In genomic region chr1:202567747-202568146, GRCh38 we compare ENCODE assay signal across 14 cellular contexts.
A peak's percentile ranks its signal among the peaks of the same experiment; 100 is the strongest.
DNase-seq lines count a peak whose midpoint lies in the region; ATAC-seq, FAIRE-seq and TF ChIP-seq lines count a peak whose summit lies in the region.
"Had no signal": no experiment of that assay in that cellular context is flagged by ENCODE, and none has a peak within 500 bp of the region (broad histone marks: within the 10 kb centered on the region; RNA-seq: fewer than 3 reads in every experiment).

No MANE protein-coding gene starts in this region.

- no peak for ATAC-seq in activated CD4-positive, alpha-beta T cell treated with anti-CD3 and anti-CD28 coated beads for 36 hours
- ATAC-seq: gastrocnemius medialis; stimulated activated naive CD8-positive, alpha-beta T cell treated with anti-CD3 and anti-CD28 coated beads, Interleukin-15, amount 100 ng/mL, for 72 hours had no signal

- no peak for TF ChIP-seq POLR2A in spleen (IDR thresholded peaks at IDR 0.05)

- DNase-seq in HT1080 (ENCODE audit: low read depth) (peak; percentile 25), astrocyte (ENCODE audit: low read depth) (peak; percentile 76), iPS-NIHi11 (ENCODE audit: low spot score) (peak; percentile 46), spleen (no peak), nucleus accumbens (lab: John Stamatoyannopoulos, UW) (no peak), CD1c-positive myeloid dendritic cell (ENCODE audit: extremely low spot score) (no peak)
- no peak for DNase-seq in activated CD4-positive, alpha-beta T cell treated with anti-CD3 and anti-CD28 coated beads for 36 hours
- no peak for DNase-seq in activated CD4-positive, alpha-beta memory T cell treated with anti-CD3 and anti-CD28 coated beads for 36 hours
- DNase-seq: activated CD8-positive, alpha-beta memory T cell treated with anti-CD3 and anti-CD28 coated beads, Interleukin-2, amount 50 U/mL, for 4 hours; gastrocnemius medialis; naive B cell; NCI-H1436 treated with DMSO at 0.1 percent for 48 hours; stimulated activated naive CD8-positive, alpha-beta T cell treated with anti-CD3 and anti-CD28 coated beads, Interleukin-15, amount 100 ng/mL, for 72 hours had no signal

- H3K9me3 ChIP-seq in astrocyte (ENCODE audit: insufficient read depth, low read depth, low read length) (no peaks in the 10 kb centered on the region), spleen (no peaks in the 10 kb centered on the region)
- H3K9me3 ChIP-seq: gastrocnemius medialis had no signal

- no peaks in the 10 kb centered on the region for H3K79me2 ChIP-seq in astrocyte (ENCODE audit: insufficient read depth, low read length)

- CTCF ChIA-PET in activated CD4-positive, alpha-beta T cell treated with anti-CD3 and anti-CD28 coated beads for 36 hours (lab: Charles Lee): interaction anchor here (0.7 kb wide), 1 partner anchor 18 kb away, joined by 3 read pairs; no protein-coding TSS in a partner anchor
- CTCF ChIA-PET in activated CD4-positive, alpha-beta memory T cell treated with anti-CD3 and anti-CD28 coated beads for 36 hours (lab: Charles Lee): interaction anchor here (0.6 kb wide), 1 partner anchor 238 kb away, joined by 3 read pairs; no protein-coding TSS in a partner anchor

- POLR2A ChIA-PET in activated CD4-positive, alpha-beta T cell treated with anti-CD3 and anti-CD28 coated beads for 36 hours (lab: Charles Lee): no interaction called here
- POLR2A ChIA-PET in activated CD4-positive, alpha-beta memory T cell treated with anti-CD3 and anti-CD28 coated beads for 36 hours (lab: Charles Lee): interaction anchor here (0.6 kb wide), 1 partner anchor 223 kb away, joined by 3 read pairs; no protein-coding TSS in a partner anchor

- FAIRE-seq in astrocyte (lab: Jason Lieb, UNC): peak; percentile 5
- FAIRE-seq: GM12891 had no signal

- H3K4me2 ChIP-seq in astrocyte (ENCODE audit: low read length): peak overlapping the region; percentile 49

- H3K36me3 Mint-ChIP-seq in astrocyte (ENCODE audit: low read depth, unreplicated experiment): peaks cover 2% of the 10 kb centered on the region
- H3K36me3 Mint-ChIP-seq in activated CD4-positive, alpha-beta T cell treated with anti-CD3 and anti-CD28 coated beads for 36 hours (ENCODE audit: low read depth): peaks cover 18% of the 10 kb centered on the region
- H3K36me3 Mint-ChIP-seq in activated CD4-positive, alpha-beta memory T cell treated with anti-CD3 and anti-CD28 coated beads for 36 hours: peaks cover 6% of the 10 kb centered on the region

- peaks cover 22% of the 10 kb centered on the region for H3K4me1 ChIP-seq in astrocyte (ENCODE audit: insufficient read depth, low read length)
- H3K4me1 ChIP-seq in spleen: peaks cover 5 to 53% (median 29%) of the 10 kb centered on the region in 6 donors

- H3K27me3 ChIP-seq in astrocyte (ENCODE audit: insufficient read depth, low read length): no peaks in the 10 kb centered on the region
- H3K27me3 ChIP-seq in spleen (replicated peaks in 1 of 7): no peaks in the 10 kb centered on the region
- H3K27me3 ChIP-seq: gastrocnemius medialis had no signal

- H3K4me1 Mint-ChIP-seq in astrocyte (ENCODE audit: low read depth, unreplicated experiment): peaks cover 21% of the 10 kb centered on the region
- H3K4me1 Mint-ChIP-seq in activated CD4-positive, alpha-beta T cell treated with anti-CD3 and anti-CD28 coated beads for 36 hours: peaks cover 2% of the 10 kb centered on the region
- no peaks in the 10 kb centered on the region for H3K4me1 Mint-ChIP-seq in activated CD4-positive, alpha-beta memory T cell treated with anti-CD3 and anti-CD28 coated beads for 36 hours (ENCODE audit: low read depth)

- peak overlapping the region; percentile 37 for H3K27ac Mint-ChIP-seq in astrocyte (ENCODE audit: unreplicated experiment)
- H3K27ac Mint-ChIP-seq in activated CD4-positive, alpha-beta T cell treated with anti-CD3 and anti-CD28 coated beads for 36 hours: no peak overlapping the region
- no peak overlapping the region for H3K27ac Mint-ChIP-seq in activated CD4-positive, alpha-beta memory T cell treated with anti-CD3 and anti-CD28 coated beads for 36 hours

- H3K4me3 Mint-ChIP-seq in astrocyte (ENCODE audit: unreplicated experiment): no peak overlapping the region
- no peak overlapping the region for H3K4me3 Mint-ChIP-seq in activated CD4-positive, alpha-beta T cell treated with anti-CD3 and anti-CD28 coated beads for 36 hours
- H3K4me3 Mint-ChIP-seq in activated CD4-positive, alpha-beta memory T cell treated with anti-CD3 and anti-CD28 coated beads for 36 hours: no peak overlapping the region
- H3K4me3 Mint-ChIP-seq: stimulated activated naive CD8-positive, alpha-beta T cell treated with anti-CD3 and anti-CD28 coated beads, Interleukin-15, amount 100 ng/mL, for 72 hours had no signal

- H3K4me3 ChIP-seq in astrocyte (ENCODE audit: insufficient read depth, low read depth, low read length) (no peak overlapping the region), spleen (no peak overlapping the region)
- H3K4me3 ChIP-seq: gastrocnemius medialis had no signal

- intact Hi-C loops in spleen (cut with DNase I; ENCODE audit: low total_unique reads): loop anchor here (10.0 kb wide), 1 partner anchor 63 kb away; no protein-coding TSS in a partner anchor
- intact Hi-C loops in activated CD4-positive, alpha-beta T cell treated with anti-CD3 and anti-CD28 coated beads for 36 hours (cut with DNase I, micrococcal nuclease): loop anchor here in 1 of 2 experiments (5.0 kb wide), 1 partner anchor 105 kb away; no protein-coding TSS in a partner anchor
- intact Hi-C loops in activated CD4-positive, alpha-beta memory T cell treated with anti-CD3 and anti-CD28 coated beads for 36 hours (cut with micrococcal nuclease): no loop called here

- H2AFZ ChIP-seq in astrocyte (ENCODE audit: low read depth, low read length): no peak overlapping the region

- WGBS in spleen, 5 donors: 70 to 88% (median 81%) methylated on average over 4 of the region's 4 CpGs

- peak overlapping the region; percentile 20 for H3K27ac ChIP-seq in astrocyte (ENCODE audit: low read depth, low read length)
- H3K27ac ChIP-seq in spleen: peak overlapping the region in 7 of 8 donors; percentile 15 to 58 (median 37)

- H3K9ac ChIP-seq in astrocyte (ENCODE audit: low read length): no peak overlapping the region

- H3K36me3 ChIP-seq in astrocyte (ENCODE audit: insufficient read depth, low read length) (no peaks in the 10 kb centered on the region), spleen (peaks cover 0 to 97% (median 33%) of the 10 kb centered on the region in 6 donors)

- TF ChIP-seq CTCF in astrocyte (IDR thresholded peaks at IDR 0.05; ENCODE audit: insufficient read depth, low read depth, low read length): no peak
- no peak for TF ChIP-seq CTCF in spleen (IDR thresholded peaks at IDR 0.05 in 8 of 11, conservative IDR thresholded peaks at IDR 0.05 in 3 of 11)

- no peaks in the 10 kb centered on the region for H3K27me3 Mint-ChIP-seq in astrocyte (ENCODE audit: low read depth, unreplicated experiment)
- H3K27me3 Mint-ChIP-seq in activated CD4-positive, alpha-beta T cell treated with anti-CD3 and anti-CD28 coated beads for 36 hours: no peaks in the 10 kb centered on the region
- no peaks in the 10 kb centered on the region for H3K27me3 Mint-ChIP-seq in activated CD4-positive, alpha-beta memory T cell treated with anti-CD3 and anti-CD28 coated beads for 36 hours
- H3K27me3 Mint-ChIP-seq: stimulated activated naive CD8-positive, alpha-beta T cell treated with anti-CD3 and anti-CD28 coated beads, Interleukin-15, amount 100 ng/mL, for 72 hours had no signal

- H3K9me3 Mint-ChIP-seq in astrocyte (ENCODE audit: unreplicated experiment): no peaks in the 10 kb centered on the region
- H3K9me3 Mint-ChIP-seq in activated CD4-positive, alpha-beta T cell treated with anti-CD3 and anti-CD28 coated beads for 36 hours (ENCODE audit: low read depth): no peaks in the 10 kb centered on the region
- H3K9me3 Mint-ChIP-seq in activated CD4-positive, alpha-beta memory T cell treated with anti-CD3 and anti-CD28 coated beads for 36 hours: no peaks in the 10 kb centered on the region
- H3K9me3 Mint-ChIP-seq: naive B cell; stimulated activated naive CD8-positive, alpha-beta T cell treated with anti-CD3 and anti-CD28 coated beads, Interleukin-15, amount 100 ng/mL, for 72 hours had no signal

- H4K20me1 ChIP-seq in astrocyte (ENCODE audit: insufficient read depth, low read length): no peaks in the 10 kb centered on the region

Comparison
In these comparisons a context has a peak if more than half of its experiments do, and no peak if none do; other contexts are left out.
1. DNase-seq: peak in HT1080 (single experiment), astrocyte (single experiment) and iPS-NIHi11 (single experiment); none in spleen (single experiment), nucleus accumbens (0 of 56), activated CD4-positive, alpha-beta T cell treated with anti-CD3 and anti-CD28 coated beads for 36 hours (single experiment), activated CD4-positive, alpha-beta memory T cell treated with anti-CD3 and anti-CD28 coated beads for 36 hours (single experiment) and CD1c-positive myeloid dendritic cell (single experiment).